ENCODE assay signal across 19 cellular contexts in the genomic region with DNA sequence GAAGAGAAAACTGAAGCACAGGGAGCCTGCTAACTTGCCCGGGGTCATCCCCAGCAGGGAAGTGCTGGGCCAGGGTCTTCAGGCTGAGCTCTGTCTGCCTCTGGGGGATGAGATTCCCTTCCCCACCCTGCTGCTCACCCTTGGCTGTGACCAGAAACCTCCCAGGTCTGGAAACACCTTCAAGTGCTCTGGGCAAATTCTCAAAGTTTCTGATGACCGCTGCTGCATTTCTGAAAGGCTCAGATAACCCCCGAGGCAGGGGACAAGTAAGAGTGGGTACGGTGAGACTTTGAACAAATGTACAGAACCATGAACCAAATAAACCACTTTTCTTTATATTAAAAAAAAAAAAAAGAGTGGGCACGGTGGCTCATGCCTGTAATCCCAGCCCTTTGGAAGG. TPM values are rescaled to one million over a fixed set of nuclear protein-coding genes. Genes with fewer than 3 reads are reported as not detected.
DNase-seq lines count a peak whose midpoint lies in the region; ATAC-seq and TF ChIP-seq lines count a peak whose summit lies in the region.
"Had no signal": no experiment of that assay in that cellular context is flagged by ENCODE, and none has a peak within 500 bp of the region (broad histone marks: within the 10 kb centered on the region; RNA-seq: fewer than 3 reads in every experiment).

No MANE protein-coding gene starts in this region.

- peak overlapping the region; percentile 80 for H3K9ac ChIP-seq in PC-3 (ENCODE audit: low read length)
- H3K9ac ChIP-seq: BLaER1 had no signal

- TF ChIP-seq CTCF in PC-3 (conservative IDR thresholded peaks at IDR 0.05; ENCODE audit: low read depth, low read length) (no peak), coronary artery (IDR thresholded peaks at IDR 0.05) (no peak), nephron (IDR thresholded peaks at IDR 0.05; ENCODE audit: unreplicated experiment in 3 of 3) (no peak), tibial artery (IDR thresholded peaks at IDR 0.05) (no peak)

- H3K9me3 ChIP-seq in PC-3 (ENCODE audit: low read length) (no peaks in the 10 kb centered on the region), tibial artery (no peaks in the 10 kb centered on the region)
- H3K9me3 ChIP-seq: BLaER1 had no signal

- no peak for DNase-seq in PC-3
- no peak for DNase-seq in coronary artery (ENCODE audit: low spot score)
- DNase-seq in tibial artery: no peak
- DNase-seq in NCI-H748 treated with DMSO at 0.1 percent for 48 hours (lab: John Stamatoyannopoulos, UW): no peak
- no peak for DNase-seq in activated CD8-positive, alpha-beta T cell treated with anti-CD3 and anti-CD28 coated beads, Interleukin-2, amount 10 ng/mL, durations not matched to agents 7 days and 5 days
- DNase-seq: activated CD8-positive, alpha-beta memory T cell treated with anti-CD3 and anti-CD28 coated beads, Interleukin-2, amount 50 U/mL, for 48 hours; DMS53; naive thymus-derived CD4-positive, alpha-beta T cell; NCI-H510A had no signal

- no peaks in the 10 kb centered on the region for H3K9me3 Mint-ChIP-seq in nephron
- no peaks in the 10 kb centered on the region for H3K9me3 Mint-ChIP-seq in activated CD8-positive, alpha-beta T cell treated with anti-CD3 and anti-CD28 coated beads, Interleukin-2, amount 10 ng/mL, durations not matched to agents 7 days and 5 days (ENCODE audit: insufficient read depth)
- H3K9me3 Mint-ChIP-seq: activated naive CD4-positive, alpha-beta T cell treated with anti-CD3 and anti-CD28 coated beads, Interleukin-2, amount 50 U/mL, for 72 hours; central memory CD8-positive, alpha-beta T cell; naive thymus-derived CD4-positive, alpha-beta T cell; stimulated activated effector memory CD8-positive, alpha-beta T cell treated with anti-CD3 and anti-CD28 coated beads, Interleukin-12 subunit alpha, Interleukin-12 subunit beta, amount 100 ng/mL, for 72 hours; T-helper 1 cell treated with Interleukin-12 subunit alpha and Interleukin-12 subunit beta and Interleukin-4 antibody, amounts not matched to agents 30 μg/mL and 1 μg/mL, for 36 hours had no signal

- H4K20me1 ChIP-seq in PC-3 (ENCODE audit: low read length): no peaks in the 10 kb centered on the region
- H4K20me1 ChIP-seq: BLaER1 had no signal

- H3K27ac ChIP-seq in PC-3 (ENCODE audit: low read length): peak overlapping the region; percentile 98
- peak overlapping the region; percentile 79 to 93 for H3K27ac ChIP-seq in coronary artery
- peak overlapping the region; percentile 78 to 80 for H3K27ac ChIP-seq in tibial artery
- H3K27ac ChIP-seq: BLaER1 had no signal

- no peaks in the 10 kb centered on the region for H3K27me3 ChIP-seq in PC-3 (ENCODE audit: low read length)
- H3K27me3 ChIP-seq in tibial artery: no peaks in the 10 kb centered on the region
- H3K27me3 ChIP-seq: BLaER1 had no signal

- H3K4me2 ChIP-seq in PC-3 (ENCODE audit: low read length): peak overlapping the region; percentile 85; the same call in 1 of the 2 replicates
- H3K4me2 ChIP-seq: BLaER1 had no signal

- H3K36me3 ChIP-seq in PC-3 (ENCODE audit: low read depth, low read length) (no peaks in the 10 kb centered on the region), tibial artery (no peaks in the 10 kb centered on the region)
- H3K36me3 ChIP-seq: BLaER1 had no signal

- H3K4me1 Mint-ChIP-seq in nephron: peaks cover 73% of the 10 kb centered on the region
- peaks cover 35% of the 10 kb centered on the region for H3K4me1 Mint-ChIP-seq in activated CD8-positive, alpha-beta T cell treated with anti-CD3 and anti-CD28 coated beads, Interleukin-2, amount 10 ng/mL, durations not matched to agents 7 days and 5 days (ENCODE audit: low read depth)

- H3K27ac Mint-ChIP-seq in nephron: peak overlapping the region; percentile 84 to 98 (median 97)
- H3K27ac Mint-ChIP-seq in activated CD8-positive, alpha-beta T cell treated with anti-CD3 and anti-CD28 coated beads, Interleukin-2, amount 10 ng/mL, durations not matched to agents 7 days and 5 days: no peak overlapping the region
- H3K27ac Mint-ChIP-seq: stimulated activated effector memory CD8-positive, alpha-beta T cell treated with anti-CD3 and anti-CD28 coated beads, Interleukin-12 subunit alpha, Interleukin-12 subunit beta, amount 100 ng/mL, for 72 hours; T-helper 1 cell treated with Interleukin-12 subunit alpha and Interleukin-12 subunit beta and Interleukin-4 antibody, amounts not matched to agents 30 μg/mL and 1 μg/mL, for 36 hours had no signal

- no peaks in the 10 kb centered on the region for H3K36me3 Mint-ChIP-seq in nephron (ENCODE audit: low read depth)
- H3K36me3 Mint-ChIP-seq in activated CD8-positive, alpha-beta T cell treated with anti-CD3 and anti-CD28 coated beads, Interleukin-2, amount 10 ng/mL, durations not matched to agents 7 days and 5 days (ENCODE audit: low read depth): no peaks in the 10 kb centered on the region
- H3K36me3 Mint-ChIP-seq: activated naive CD4-positive, alpha-beta T cell treated with anti-CD3 and anti-CD28 coated beads, Interleukin-2, amount 50 U/mL, for 72 hours; naive thymus-derived CD4-positive, alpha-beta T cell had no signal

- ATAC-seq in PC-3: no peak
- no peak for ATAC-seq in activated CD8-positive, alpha-beta T cell treated with anti-CD3 and anti-CD28 coated beads, Interleukin-2, amount 10 ng/mL, durations not matched to agents 7 days and 5 days
- no peak for ATAC-seq in GM18867 (IDR thresholded peaks at IDR 0.05; ENCODE audit: unreplicated experiment)
- no peak for ATAC-seq in GM21526 (IDR thresholded peaks at IDR 0.05; ENCODE audit: low FRiP score, unreplicated experiment)
- ATAC-seq: activated CD4-positive, CD25-positive, alpha-beta regulatory T cell treated with anti-CD3 and anti-CD28 coated beads, Interleukin-2, amount 50 U/mL, for 24 hours; activated naive CD4-positive, alpha-beta T cell treated with anti-CD3 and anti-CD28 coated beads, Interleukin-2, amount 50 U/mL, for 72 hours; naive thymus-derived CD4-positive, alpha-beta T cell; Panc1; stimulated activated effector memory CD8-positive, alpha-beta T cell treated with anti-CD3 and anti-CD28 coated beads, Interleukin-12 subunit alpha, Interleukin-12 subunit beta, amount 100 ng/mL, for 72 hours had no signal

- H3K4me1 ChIP-seq in PC-3 (ENCODE audit: insufficient read depth, low read length) (peaks cover 83% of the 10 kb centered on the region), tibial artery (peaks cover 4 to 99% (median 88%) of the 10 kb centered on the region in 4 donors)

- POLR2A ChIA-PET in PC-3 (lab: Charles Lee; ENCODE audit: unreplicated experiment): interaction anchor here (0.6 to 0.7 kb wide), 2 partner anchors 38 to 47 kb away, joined by 3 to 4 read pairs; no protein-coding TSS in a partner anchor
- POLR2A ChIA-PET in activated CD8-positive, alpha-beta T cell treated with anti-CD3 and anti-CD28 coated beads, Interleukin-2, amount 10 ng/mL, durations not matched to agents 7 days and 5 days (lab: Charles Lee): no interaction called here

- intact Hi-C loops in PC-3 (cut with micrococcal nuclease) (loop anchor here (1.0 kb wide), 2 partner anchors 21 to 77 kb away; partner anchors contain the start of genes ISCA2 and NPC2), tibial artery (cut with DNase I; ENCODE audit: low total_unique reads) (no loop called here)

- CTCF ChIA-PET in PC-3 (lab: Charles Lee): no interaction called here
- CTCF ChIA-PET in activated CD8-positive, alpha-beta T cell treated with anti-CD3 and anti-CD28 coated beads, Interleukin-2, amount 10 ng/mL, durations not matched to agents 7 days and 5 days (lab: Charles Lee): no interaction called here

- BruUV-seq in PC-3 (replicated peaks; lab: Mats Ljungman, UMichigan): no TSS peak

- no peak overlapping the region for H3K4me3 ChIP-seq in PC-3 (ENCODE audit: low read length)
- peak overlapping the region; percentile 6 for H3K4me3 ChIP-seq in coronary artery
- no peak overlapping the region for H3K4me3 ChIP-seq in tibial artery
- H3K4me3 ChIP-seq: BLaER1 had no signal

- H3K4me3 Mint-ChIP-seq in nephron: no peak overlapping the region
- H3K4me3 Mint-ChIP-seq in activated CD8-positive, alpha-beta T cell treated with anti-CD3 and anti-CD28 coated beads, Interleukin-2, amount 10 ng/mL, durations not matched to agents 7 days and 5 days: no peak overlapping the region
- H3K4me3 Mint-ChIP-seq: central memory CD8-positive, alpha-beta T cell; stimulated activated effector memory CD8-positive, alpha-beta T cell treated with anti-CD3 and anti-CD28 coated beads, Interleukin-12 subunit alpha, Interleukin-12 subunit beta, amount 100 ng/mL, for 72 hours; T-helper 1 cell treated with Interleukin-12 subunit alpha and Interleukin-12 subunit beta and Interleukin-4 antibody, amounts not matched to agents 30 μg/mL and 1 μg/mL, for 36 hours had no signal

- no peaks in the 10 kb centered on the region for H3K9me2 ChIP-seq in PC-3 (replicated peaks; ENCODE audit: low read length)

- H3F3A ChIP-seq in PC-3 (ENCODE audit: low read length, unreplicated experiment): peaks cover 17% of the 10 kb centered on the region

- H2AFZ ChIP-seq in PC-3 (ENCODE audit: low read length): no peak overlapping the region

- peaks cover 19% of the 10 kb centered on the region; the same call in 1 of the 2 replicates for H3K79me2 ChIP-seq in PC-3 (ENCODE audit: low read length)

- peaks cover 5% of the 10 kb centered on the region for H3K27me3 Mint-ChIP-seq in nephron (ENCODE audit: low read depth)
- peaks cover 46% of the 10 kb centered on the region for H3K27me3 Mint-ChIP-seq in activated CD8-positive, alpha-beta T cell treated with anti-CD3 and anti-CD28 coated beads, Interleukin-2, amount 10 ng/mL, durations not matched to agents 7 days and 5 days (ENCODE audit: low read depth)

RNA-seq across cellular contexts. Expression of gene LTBP2, which starts 41.3 kb away (rescaled TPM):
- 17.4 and 18.1 TPM in 2 replicates for total RNA-seq in PC-3 (2014; rRNA removed)
- total RNA-seq in activated CD8-positive, alpha-beta T cell treated with anti-CD3 and anti-CD28 coated beads, Interleukin-2, amount 10 ng/mL, durations not matched to agents 7 days and 5 days: under 1 TPM; 0.05 to 0.29 TPM

Comparison
In these comparisons a context has a peak if more than half of its experiments do, and no peak if none do; other contexts are left out.
1. RNA of gene LTBP2, which starts 41.3 kb away (total RNA-seq): 17.4 to 18.1 TPM in PC-3; 0.05 to 0.29 TPM in activated CD8-positive, alpha-beta T cell treated with anti-CD3 and anti-CD28 coated beads, Interleukin-2, amount 10 ng/mL, durations not matched to agents 7 days and 5 days; every median in the first group is over 10 times any median in the second.
2. Peak in every context shown above with its lines, with median percentiles within 50 percentile points of each other: H3K27ac ChIP-seq.